ENCODE assay signal across 1 cellular context in the genomic region with DNA sequence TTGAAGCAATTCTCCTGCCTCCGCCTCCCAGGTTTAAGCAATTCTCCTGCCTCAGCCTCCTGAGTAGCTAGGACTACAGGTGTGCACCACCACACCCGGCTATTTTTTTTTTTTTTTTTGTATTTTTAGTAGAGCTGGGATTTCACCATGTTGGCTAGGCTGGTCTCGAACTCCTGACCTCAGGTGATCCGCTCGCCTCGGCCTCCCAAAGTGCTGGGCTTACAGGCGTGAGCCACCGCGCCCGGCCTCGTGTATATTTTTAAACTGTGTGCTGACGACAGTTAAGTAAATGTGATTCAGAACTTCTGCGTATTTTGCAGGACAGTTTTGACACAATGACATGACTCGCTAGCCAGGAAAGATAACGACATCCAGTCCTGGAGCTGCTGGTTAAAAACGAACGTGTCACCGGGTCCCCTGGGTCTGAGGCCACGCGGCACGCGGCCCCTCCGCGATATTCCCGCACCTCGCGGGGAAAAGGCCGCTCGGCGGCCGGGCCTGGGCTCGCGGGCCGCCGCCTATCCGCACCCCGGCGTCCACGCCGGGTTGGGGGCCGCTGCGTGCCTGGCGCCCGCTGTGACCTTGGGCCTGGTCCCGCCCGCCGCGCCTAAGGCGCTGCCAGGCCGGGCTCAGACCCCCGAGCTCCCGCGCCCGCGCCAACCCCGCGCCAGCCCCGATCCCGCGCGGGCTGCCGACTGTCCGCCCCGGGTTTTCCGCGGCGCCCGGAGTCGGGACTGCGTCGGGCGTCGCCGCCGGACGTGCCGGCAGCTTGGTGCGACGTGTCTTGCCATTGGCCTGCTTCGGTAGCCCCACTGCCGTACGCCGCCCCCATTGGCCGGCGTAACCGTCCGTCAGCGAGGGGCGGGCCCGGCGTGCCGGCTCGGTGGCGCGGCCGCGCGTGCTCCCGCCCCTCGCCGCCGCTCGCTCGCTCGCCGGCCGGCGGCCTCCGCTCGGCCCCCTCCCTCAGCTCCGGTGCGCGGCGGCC.
TF ChIP-seq lines count a peak whose summit lies in the region.

A gene (plus strand): TSS at position 907 of the 985 bp plus-strand sequence. CDS start 157 bp downstream, outside the sequence.

TF ChIP-seq in WTC11, 78 proteins besides CTCF, POLR2A, EP300 and RAD21 (continued from another document):
- TF ChIP-seq ELF4 (CRISPR knock-in tag; IDR thresholded peaks at IDR 0.05; ENCODE audit: low read depth) (no peak), NFYB (CRISPR knock-in tag; conservative IDR thresholded peaks at IDR 0.05; ENCODE audit: low read depth) (peak; percentile 88), ESRRA (CRISPR knock-in tag; IDR thresholded peaks at IDR 0.05; ENCODE audit: borderline replicate concordance) (peak; percentile 84; the same call in 1 of the 2 replicates), KAT7 (CRISPR knock-in tag; IDR thresholded peaks at IDR 0.05; ENCODE audit: borderline replicate concordance) (peak; percentile 88; the same call in 1 of the 2 replicates)
- TF ChIP-seq, protein P1, sequence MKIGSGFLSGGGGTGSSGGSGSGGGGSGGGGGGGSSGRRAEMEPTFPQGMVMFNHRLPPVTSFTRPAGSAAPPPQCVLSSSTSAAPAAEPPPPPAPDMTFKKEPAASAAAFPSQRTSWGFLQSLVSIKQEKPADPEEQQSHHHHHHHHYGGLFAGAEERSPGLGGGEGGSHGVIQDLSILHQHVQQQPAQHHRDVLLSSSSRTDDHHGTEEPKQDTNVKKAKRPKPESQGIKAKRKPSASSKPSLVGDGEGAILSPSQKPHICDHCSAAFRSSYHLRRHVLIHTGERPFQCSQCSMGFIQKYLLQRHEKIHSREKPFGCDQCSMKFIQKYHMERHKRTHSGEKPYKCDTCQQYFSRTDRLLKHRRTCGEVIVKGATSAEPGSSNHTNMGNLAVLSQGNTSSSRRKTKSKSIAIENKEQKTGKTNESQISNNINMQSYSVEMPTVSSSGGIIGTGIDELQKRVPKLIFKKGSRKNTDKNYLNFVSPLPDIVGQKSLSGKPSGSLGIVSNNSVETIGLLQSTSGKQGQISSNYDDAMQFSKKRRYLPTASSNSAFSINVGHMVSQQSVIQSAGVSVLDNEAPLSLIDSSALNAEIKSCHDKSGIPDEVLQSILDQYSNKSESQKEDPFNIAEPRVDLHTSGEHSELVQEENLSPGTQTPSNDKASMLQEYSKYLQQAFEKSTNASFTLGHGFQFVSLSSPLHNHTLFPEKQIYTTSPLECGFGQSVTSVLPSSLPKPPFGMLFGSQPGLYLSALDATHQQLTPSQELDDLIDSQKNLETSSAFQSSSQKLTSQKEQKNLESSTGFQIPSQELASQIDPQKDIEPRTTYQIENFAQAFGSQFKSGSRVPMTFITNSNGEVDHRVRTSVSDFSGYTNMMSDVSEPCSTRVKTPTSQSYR (CRISPR knock-in tag; IDR thresholded peaks at IDR 0.05) = no peak
- TF ChIP-seq, protein P2, sequence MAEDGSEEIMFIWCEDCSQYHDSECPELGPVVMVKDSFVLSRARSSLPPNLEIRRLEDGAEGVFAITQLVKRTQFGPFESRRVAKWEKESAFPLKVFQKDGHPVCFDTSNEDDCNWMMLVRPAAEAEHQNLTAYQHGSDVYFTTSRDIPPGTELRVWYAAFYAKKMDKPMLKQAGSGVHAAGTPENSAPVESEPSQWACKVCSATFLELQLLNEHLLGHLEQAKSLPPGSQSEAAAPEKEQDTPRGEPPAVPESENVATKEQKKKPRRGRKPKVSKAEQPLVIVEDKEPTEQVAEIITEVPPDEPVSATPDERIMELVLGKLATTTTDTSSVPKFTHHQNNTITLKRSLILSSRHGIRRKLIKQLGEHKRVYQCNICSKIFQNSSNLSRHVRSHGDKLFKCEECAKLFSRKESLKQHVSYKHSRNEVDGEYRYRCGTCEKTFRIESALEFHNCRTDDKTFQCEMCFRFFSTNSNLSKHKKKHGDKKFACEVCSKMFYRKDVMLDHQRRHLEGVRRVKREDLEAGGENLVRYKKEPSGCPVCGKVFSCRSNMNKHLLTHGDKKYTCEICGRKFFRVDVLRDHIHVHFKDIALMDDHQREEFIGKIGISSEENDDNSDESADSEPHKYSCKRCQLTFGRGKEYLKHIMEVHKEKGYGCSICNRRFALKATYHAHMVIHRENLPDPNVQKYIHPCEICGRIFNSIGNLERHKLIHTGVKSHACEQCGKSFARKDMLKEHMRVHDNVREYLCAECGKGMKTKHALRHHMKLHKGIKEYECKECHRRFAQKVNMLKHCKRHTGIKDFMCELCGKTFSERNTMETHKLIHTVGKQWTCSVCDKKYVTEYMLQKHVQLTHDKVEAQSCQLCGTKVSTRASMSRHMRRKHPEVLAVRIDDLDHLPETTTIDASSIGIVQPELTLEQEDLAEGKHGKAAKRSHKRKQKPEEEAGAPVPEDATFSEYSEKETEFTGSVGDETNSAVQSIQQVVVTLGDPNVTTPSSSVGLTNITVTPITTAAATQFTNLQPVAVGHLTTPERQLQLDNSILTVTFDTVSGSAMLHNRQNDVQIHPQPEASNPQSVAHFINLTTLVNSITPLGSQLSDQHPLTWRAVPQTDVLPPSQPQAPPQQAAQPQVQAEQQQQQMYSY (CRISPR knock-in tag; IDR thresholded peaks at IDR 0.05) = peak; percentile 98
